9 cellular contexts compared by ENCODE assay signal in the genomic region with DNA sequence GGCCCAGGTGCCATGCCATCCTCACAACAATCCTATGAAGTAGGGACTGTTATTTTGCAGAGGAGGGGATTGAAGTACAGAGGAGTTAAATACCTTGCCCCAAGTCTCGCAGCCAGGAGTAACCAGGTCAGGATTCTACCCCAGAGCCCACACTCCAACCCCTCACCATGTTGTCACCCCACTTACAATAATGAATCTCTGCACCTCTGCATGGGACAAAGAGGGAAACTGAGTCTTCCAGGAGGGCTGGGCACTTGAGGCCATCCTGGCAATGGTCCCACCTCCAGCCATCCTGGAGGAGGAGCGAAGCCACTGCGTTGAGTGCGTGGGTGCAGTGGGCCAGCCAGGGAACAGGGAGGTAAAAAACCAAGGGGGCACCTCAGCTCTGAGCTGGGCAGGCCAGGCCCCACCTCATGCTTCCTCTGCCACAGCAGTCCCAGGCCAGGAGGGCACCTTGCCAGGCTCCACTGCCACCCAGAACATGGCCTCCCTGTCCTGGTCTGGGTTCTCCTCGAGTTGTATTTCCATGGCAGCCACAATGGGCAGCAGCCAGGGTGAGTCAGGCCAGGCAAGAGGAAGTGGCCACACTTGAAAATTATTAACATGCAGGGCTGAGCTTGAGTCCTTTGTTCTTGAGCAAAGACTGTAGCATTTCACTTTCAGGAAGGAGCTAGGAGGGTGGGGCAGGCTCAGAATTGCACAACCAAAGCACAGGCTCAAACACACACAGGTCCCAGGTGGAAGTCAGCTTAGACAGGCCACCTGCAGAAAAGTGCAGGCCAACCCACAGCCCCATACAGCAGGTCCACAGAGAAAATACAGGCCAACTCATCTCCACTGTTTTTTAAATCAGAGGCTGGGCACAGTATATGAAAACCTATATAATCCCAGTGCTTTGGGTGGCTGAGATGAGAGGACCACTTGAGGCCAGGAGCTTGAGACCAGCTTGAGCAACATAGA. TPM values are rescaled to one million over a fixed set of nuclear protein-coding genes. Genes with fewer than 3 reads are reported as not detected.
DNase-seq lines count a peak whose midpoint lies in the region; TF ChIP-seq lines count a peak whose summit lies in the region.
"Had no signal": no experiment of that assay in that cellular context is flagged by ENCODE, and none has a peak within 500 bp of the region (broad histone marks: within the 10 kb centered on the region; RNA-seq: fewer than 3 reads in every experiment).

No MANE protein-coding gene starts in this region.

- intact Hi-C loops in activated T-helper 2 cell treated with anti-CD3 and anti-CD28 coated beads, Interferon-gamma antibody, Interleukin-2, Interleukin-4, amounts not matched to agents 10 μg/mL and 5 μg/mL and 100 μg/mL, durations not matched to agents 14 hours and 24 hours and 36 hours (cut with micrococcal nuclease) = no loop called here

- DNase-seq in H4 (ENCODE audit: low spot score) (peak; percentile 98), MG63 (peak; percentile 92), SKM-1 treated with dmso at 0.1 percent for 144 hours (lab: John Stamatoyannopoulos, UW; ENCODE audit: unreplicated experiment) (peak; percentile 97), fibroblast of the conjunctiva (ENCODE audit: low read depth) (peak; percentile 69), osteocyte (ENCODE audit: extremely low spot score, unreplicated experiment) (no peak), NCI-H1048 (lab: John Stamatoyannopoulos, UW) (no peak)
- DNase-seq in activated T-helper 2 cell treated with anti-CD3 and anti-CD28 coated beads, Interferon-gamma antibody, Interleukin-2, Interleukin-4, amounts not matched to agents 10 μg/mL and 5 μg/mL and 100 μg/mL, durations not matched to agents 14 hours and 24 hours and 36 hours (ENCODE audit: low spot score) = no peak

- H3K27ac Mint-ChIP-seq in osteocyte (ENCODE audit: unreplicated experiment) = peak overlapping the region; percentile 77
- no peak overlapping the region for H3K27ac Mint-ChIP-seq in activated T-helper 2 cell treated with anti-CD3 and anti-CD28 coated beads, Interferon-gamma antibody, Interleukin-2, Interleukin-4, amounts not matched to agents 10 μg/mL and 5 μg/mL and 100 μg/mL, durations not matched to agents 14 hours and 24 hours and 36 hours
- H3K27ac Mint-ChIP-seq: stimulated activated naive CD8-positive, alpha-beta T cell treated with anti-CD3 and anti-CD28 coated beads, Interleukin-15, Interleukin-2, amounts not matched to agents 100 ng/mL and 50 ng/mL, for 24 hours had no signal

- no peaks in the 10 kb centered on the region for H3K9me3 ChIP-seq in MG63

- peaks cover 53% of the 10 kb centered on the region for H3K4me1 Mint-ChIP-seq in osteocyte (ENCODE audit: unreplicated experiment)
- H3K4me1 Mint-ChIP-seq in activated T-helper 2 cell treated with anti-CD3 and anti-CD28 coated beads, Interferon-gamma antibody, Interleukin-2, Interleukin-4, amounts not matched to agents 10 μg/mL and 5 μg/mL and 100 μg/mL, durations not matched to agents 14 hours and 24 hours and 36 hours (ENCODE audit: low read depth) = peaks cover 11% of the 10 kb centered on the region

- no peaks in the 10 kb centered on the region for H3K36me3 Mint-ChIP-seq in osteocyte (ENCODE audit: unreplicated experiment)
- no peaks in the 10 kb centered on the region for H3K36me3 Mint-ChIP-seq in activated T-helper 2 cell treated with anti-CD3 and anti-CD28 coated beads, Interferon-gamma antibody, Interleukin-2, Interleukin-4, amounts not matched to agents 10 μg/mL and 5 μg/mL and 100 μg/mL, durations not matched to agents 14 hours and 24 hours and 36 hours (ENCODE audit: low read depth)

- H3K4me3 ChIP-seq in GM08714 (ENCODE audit: low read length) = peak overlapping the region; percentile 2; the same call in 1 of the 2 replicates
- no peak overlapping the region for H3K4me3 ChIP-seq in MG63

- no peaks in the 10 kb centered on the region for H3K27me3 ChIP-seq in MG63

- no peaks in the 10 kb centered on the region for H3K9me3 Mint-ChIP-seq in osteocyte (ENCODE audit: unreplicated experiment)
- H3K9me3 Mint-ChIP-seq in activated T-helper 2 cell treated with anti-CD3 and anti-CD28 coated beads, Interferon-gamma antibody, Interleukin-2, Interleukin-4, amounts not matched to agents 10 μg/mL and 5 μg/mL and 100 μg/mL, durations not matched to agents 14 hours and 24 hours and 36 hours = no peaks in the 10 kb centered on the region
- H3K9me3 Mint-ChIP-seq: stimulated activated naive CD8-positive, alpha-beta T cell treated with anti-CD3 and anti-CD28 coated beads, Interleukin-15, Interleukin-2, amounts not matched to agents 100 ng/mL and 50 ng/mL, for 24 hours had no signal

- no peaks in the 10 kb centered on the region for H3K27me3 Mint-ChIP-seq in osteocyte (ENCODE audit: unreplicated experiment)
- H3K27me3 Mint-ChIP-seq in activated T-helper 2 cell treated with anti-CD3 and anti-CD28 coated beads, Interferon-gamma antibody, Interleukin-2, Interleukin-4, amounts not matched to agents 10 μg/mL and 5 μg/mL and 100 μg/mL, durations not matched to agents 14 hours and 24 hours and 36 hours (ENCODE audit: low read depth) = peaks cover 4% of the 10 kb centered on the region

- TF ChIP-seq CTCF in osteocyte (IDR thresholded peaks at IDR 0.05) = no peak

- no peak overlapping the region for H3K4me3 Mint-ChIP-seq in osteocyte (ENCODE audit: unreplicated experiment)
- no peak overlapping the region for H3K4me3 Mint-ChIP-seq in activated T-helper 2 cell treated with anti-CD3 and anti-CD28 coated beads, Interferon-gamma antibody, Interleukin-2, Interleukin-4, amounts not matched to agents 10 μg/mL and 5 μg/mL and 100 μg/mL, durations not matched to agents 14 hours and 24 hours and 36 hours (ENCODE audit: low read depth)
- H3K4me3 Mint-ChIP-seq: stimulated activated naive CD8-positive, alpha-beta T cell treated with anti-CD3 and anti-CD28 coated beads, Interleukin-15, Interleukin-2, amounts not matched to agents 100 ng/mL and 50 ng/mL, for 24 hours had no signal

- 0 out of 2 replicates have a peak, but pooled peaks cover 6% of the 10 kb centered on the region for H3K36me3 ChIP-seq in MG63

RNA-seq across cellular contexts. Expression of a gene that starts 52.1 kb away (rescaled TPM):
- total RNA-seq in H4 (2014; rRNA removed; shearing (Covaris generic)) = 7.4 and 8.1 TPM in 2 replicates
- total RNA-seq in MG63 (2014; rRNA removed; shearing (Covaris generic); ENCODE audit: low replicate concordance) = 3.0 and 10.2 TPM in 2 replicates
- total RNA-seq in osteocyte = 34.7 and 38.4 TPM in 2 replicates
- total RNA-seq in activated T-helper 2 cell treated with anti-CD3 and anti-CD28 coated beads, Interferon-gamma antibody, Interleukin-2, Interleukin-4, amounts not matched to agents 10 μg/mL and 5 μg/mL and 100 μg/mL, durations not matched to agents 14 hours and 24 hours and 36 hours = 0.30 and 0.34 TPM in 2 replicates

RNA-seq across cellular contexts. Expression of a gene that starts 53.2 kb away (rescaled TPM):
- 36.2 and 87.6 TPM in 2 replicates for total RNA-seq in H4 (2014; rRNA removed; shearing (Covaris generic))
- total RNA-seq in MG63 (2014; rRNA removed; shearing (Covaris generic); ENCODE audit: low replicate concordance) = 34.0 and 52.0 TPM in 2 replicates
- 28.3 and 35.0 TPM in 2 replicates for total RNA-seq in osteocyte
- total RNA-seq in activated T-helper 2 cell treated with anti-CD3 and anti-CD28 coated beads, Interferon-gamma antibody, Interleukin-2, Interleukin-4, amounts not matched to agents 10 μg/mL and 5 μg/mL and 100 μg/mL, durations not matched to agents 14 hours and 24 hours and 36 hours = 69.5 and 71.6 TPM in 2 replicates

Comparison
In these comparisons a context has a peak if more than half of its experiments do, and no peak if none do; other contexts are left out.
1. DNase-seq: peak in H4 (single experiment), MG63 (single experiment), SKM-1 treated with dmso at 0.1 percent for 144 hours (single experiment) and fibroblast of the conjunctiva (single experiment); none in osteocyte (single experiment), activated T-helper 2 cell treated with anti-CD3 and anti-CD28 coated beads, Interferon-gamma antibody, Interleukin-2, Interleukin-4, amounts not matched to agents 10 μg/mL and 5 μg/mL and 100 μg/mL, durations not matched to agents 14 hours and 24 hours and 36 hours (single experiment) and NCI-H1048 (single experiment).